Comparison of ENCODE assay signal across 16 cellular contexts in the genomic region with DNA sequence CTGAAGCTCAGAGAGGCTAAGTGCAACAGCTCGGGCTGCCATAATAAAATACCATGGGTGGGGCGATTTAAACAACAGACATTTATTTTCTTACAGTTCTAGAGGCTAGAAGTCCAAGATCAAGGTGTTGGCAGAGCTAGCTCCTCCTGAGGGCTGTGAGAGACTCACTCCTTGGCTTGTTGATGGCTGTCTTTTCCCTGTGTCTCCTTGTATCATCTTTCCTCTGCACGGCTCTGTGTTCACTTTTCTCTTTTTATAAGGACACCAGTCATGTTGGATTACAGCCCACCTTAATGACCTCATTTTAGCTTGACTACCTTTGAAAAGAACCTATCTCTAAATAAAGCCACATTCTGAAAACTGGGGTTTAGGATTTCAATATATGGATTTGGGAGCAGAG.
DNase-seq lines count a peak whose midpoint lies in the region; ATAC-seq and TF ChIP-seq lines count a peak whose summit lies in the region.
"Had no signal": no experiment of that assay in that cellular context is flagged by ENCODE, and none has a peak within 500 bp of the region (broad histone marks: within the 10 kb centered on the region; RNA-seq: fewer than 3 reads in every experiment).

No MANE protein-coding gene starts in this region.

- CTCF ChIA-PET in HEK293 (lab: Yijun Ruan, JAX): no interaction called here

- H3K36me3 ChIP-seq in HEK293 (ENCODE audit: control insufficient read depth in 2 of 2, insufficient read depth in 1 of 2, low read length in 2 of 2) (no peaks in the 10 kb centered on the region), ascending aorta (no peaks in the 10 kb centered on the region), WERI-Rb-1 (no peaks in the 10 kb centered on the region)
- H3K36me3 ChIP-seq: ovary, spleen had no signal

- H3K9me3 ChIP-seq in HEK293 (ENCODE audit: control insufficient read depth, insufficient read depth, low read depth, low read length) (no peaks in the 10 kb centered on the region), ascending aorta (no peaks in the 10 kb centered on the region), WERI-Rb-1 (ENCODE audit: severe bottlenecking) (no peaks in the 10 kb centered on the region)
- H3K9me3 ChIP-seq: ovary, spleen had no signal

- no peak for TF ChIP-seq CTCF in HEK293 (tag by site-specific recombination; IDR thresholded peaks at IDR 0.05)
- TF ChIP-seq CTCF in ascending aorta (IDR thresholded peaks at IDR 0.05): no peak
- no peak for TF ChIP-seq CTCF in WERI-Rb-1 (IDR thresholded peaks at IDR 0.05; ENCODE audit: low read depth, low read length)

- H3K27ac ChIP-seq in HEK293 (ENCODE audit: extremely low read depth, low read depth, low read length): no peak overlapping the region
- peak overlapping the region; percentile 78 to 83 for H3K27ac ChIP-seq in ascending aorta
- H3K27ac ChIP-seq in layer of hippocampus (ENCODE audit: low read depth, low read length): peak overlapping the region; percentile 86
- H3K27ac ChIP-seq in substantia nigra (ENCODE audit: low read depth, low read length, poor library complexity, severe bottlenecking): peak overlapping the region; percentile 75
- H3K27ac ChIP-seq in WERI-Rb-1: no peak overlapping the region
- H3K27ac ChIP-seq: spleen had no signal

- no peaks in the 10 kb centered on the region; the same call in 1 of the 2 replicates for H3K4me1 ChIP-seq in HEK293 (ENCODE audit: control insufficient read depth, insufficient read depth, low read length)
- H3K4me1 ChIP-seq in ascending aorta: peaks cover 0 to 22% of the 10 kb centered on the region in 2 donors
- H3K4me1 ChIP-seq: spleen had no signal

- DNase-seq in ascending aorta (ENCODE audit: low spot score in 2 of 2) (no peak), substantia nigra (lab: John Stamatoyannopoulos, UW) (no peak), WERI-Rb-1 (no peak), AML-193 (lab: John Stamatoyannopoulos, UW) (no peak), NCI-H748 (lab: John Stamatoyannopoulos, UW; ENCODE audit: unreplicated experiment) (no peak)
- DNase-seq: activated CD4-positive, alpha-beta T cell treated with anti-CD3 and anti-CD28 coated beads for 36 hours; activated CD8-positive, alpha-beta memory T cell treated with anti-CD3 and anti-CD28 coated beads, Interleukin-2, amount 50 U/mL, for 4 hours; dermis blood vessel endothelial cell; NCI-H1694; NCI-H510A; spleen had no signal

- intact Hi-C loops in ascending aorta (cut with DNase I): loop anchor here (5.0 to 10.0 kb wide), 3 partner anchors 135 to 1972 kb away; a partner anchor contains a TSS

- no peak for ATAC-seq in GM18873 (IDR thresholded peaks at IDR 0.05; ENCODE audit: low FRiP score, unreplicated experiment)
- ATAC-seq: activated CD4-positive, alpha-beta T cell treated with anti-CD3 and anti-CD28 coated beads for 36 hours; stimulated activated memory B cell treated with anti-CD40 and anti-IgM and Interleukin-4, amounts not matched to agents 10 μg/mL and 1 μg/mL and 100 μg/mL, for 72 hours had no signal

- no peaks in the 10 kb centered on the region for H3K27me3 ChIP-seq in ascending aorta
- no peaks in the 10 kb centered on the region for H3K27me3 ChIP-seq in layer of hippocampus (ENCODE audit: control insufficient read depth, insufficient read depth, low read length)
- no peaks in the 10 kb centered on the region for H3K27me3 ChIP-seq in WERI-Rb-1 (ENCODE audit: insufficient read depth, low read depth, severe bottlenecking)
- H3K27me3 ChIP-seq: ovary had no signal

- H3K4me3 ChIP-seq in HEK293 (ENCODE audit: low read depth, low read length) (no peak overlapping the region), ascending aorta (no peak overlapping the region), WERI-Rb-1 (ENCODE audit: low read depth, low read length) (no peak overlapping the region)
- H3K4me3 ChIP-seq: ovary, spleen had no signal

- POLR2A ChIA-PET in HEK293 (lab: Yijun Ruan, JAX): no interaction called here

TF ChIP-seq in HEK293, 187 proteins besides CTCF, POLR2A, EP300 and RAD21:
- no peak for TF ChIP-seq FEZF1 (tag by site-specific recombination; IDR thresholded peaks at IDR 0.05)
- 0 out of 2 replicates have a peak, but pooled peaks have one; percentile 10 for TF ChIP-seq ZNF548 (tag by site-specific recombination; IDR thresholded peaks at IDR 0.05)

Comparison
In these comparisons a context has a peak if more than half of its experiments do, and no peak if none do; other contexts are left out.
1. H3K27ac ChIP-seq: peak in ascending aorta (2 of 2), layer of hippocampus (single experiment) and substantia nigra (single experiment); none in HEK293 (single experiment) and WERI-Rb-1 (single experiment).